5 cellular contexts compared by ENCODE assay signal in genomic region chr3:151898564-151899261, GRCh38. TPM values are rescaled to one million over a fixed set of nuclear protein-coding genes. Genes with fewer than 3 reads are reported as not detected.
"Had no signal": no experiment of that assay in that cellular context is flagged by ENCODE, and none has a peak within 500 bp of the region (broad histone marks: within the 10 kb centered on the region; RNA-seq: fewer than 3 reads in every experiment).

No MANE protein-coding gene starts in this region.

RNA-seq across cellular contexts. Expression of gene SUCNR1, which starts 25.3 kb away (rescaled TPM):
- total RNA-seq: esophagus mucosa; lung microvascular endothelial cell; natural killer cell treated with Interleukin-12 subunit alpha and Interleukin-12 subunit beta and Interleukin-15 and Interleukin-18, amount 100 ng/mL, for 72 hours; prostate gland; smooth muscle cell had no signal
- polyA plus RNA-seq: smooth muscle cell had no signal
